ENCODE assay signal across 23 cellular contexts in the genomic region with DNA sequence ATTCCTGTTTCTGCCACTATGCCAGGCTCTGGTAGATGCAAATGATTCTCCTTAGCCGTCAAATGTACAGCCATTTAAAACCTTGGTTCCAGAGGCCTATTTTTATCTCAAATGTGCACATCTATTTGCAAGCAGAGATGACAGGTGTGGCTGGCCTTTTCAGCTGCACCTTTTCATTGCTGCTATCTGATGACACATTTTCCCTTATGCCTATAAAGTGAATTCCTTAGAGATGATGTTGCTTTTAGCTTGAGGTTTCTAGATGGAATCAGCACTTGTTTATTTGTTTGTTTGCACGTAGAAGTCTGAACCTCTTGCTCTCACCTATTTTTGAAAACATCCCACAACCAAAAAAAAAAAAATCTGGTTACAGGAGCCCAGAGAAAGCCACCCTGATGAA.
"Had no signal": no experiment of that assay in that cellular context is flagged by ENCODE, and none has a peak within 500 bp of the region (broad histone marks: within the 10 kb centered on the region; RNA-seq: fewer than 3 reads in every experiment).

No MANE protein-coding gene starts in this region.

- H3K9me3 Mint-ChIP-seq: activated T-cell treated with anti-CD3 and anti-CD28 coated beads, Interleukin-2, amount 50 U/mL, for 4 hours; activated T-helper 2 cell treated with anti-CD3 and anti-CD28 coated beads, Interferon-gamma antibody, Interleukin-2, Interleukin-4, amounts not matched to agents 10 μg/mL and 5 μg/mL and 100 μg/mL, durations not matched to agents 14 hours and 24 hours and 36 hours; type B pancreatic cell; WTC11 had no signal

- H3K4me1 ChIP-seq: adrenal gland, ascending aorta, colonic mucosa, lower lobe of right lung, sigmoid colon, spleen, testis had no signal

- H3K27ac ChIP-seq: adrenal gland, ascending aorta, brain microvascular endothelial cell, colonic mucosa, lower lobe of right lung, sigmoid colon, spleen, testis had no signal

- H3K36me3 ChIP-seq: adrenal gland, ascending aorta, brain microvascular endothelial cell, colonic mucosa, lower lobe of right lung, sigmoid colon, spleen had no signal

- H3K27me3 Mint-ChIP-seq: activated naive CD8-positive, alpha-beta T cell; central memory CD8-positive, alpha-beta T cell; naive thymus-derived CD4-positive, alpha-beta T cell; type B pancreatic cell had no signal

- H3K4me1 Mint-ChIP-seq: central memory CD8-positive, alpha-beta T cell; naive thymus-derived CD4-positive, alpha-beta T cell; neural crest cell; WTC11 had no signal

- DNase-seq: activated CD8-positive, alpha-beta memory T cell treated with anti-CD3 and anti-CD28 coated beads, Interleukin-2, amount 50 U/mL, for 48 hours; activated naive CD4-positive, alpha-beta T cell; activated T-cell treated with anti-CD3 and anti-CD28 coated beads, Interleukin-2, amount 50 U/mL, for 4 hours; adrenal gland; brain microvascular endothelial cell; colonic mucosa; kidney; lower lobe of right lung; naive thymus-derived CD4-positive, alpha-beta T cell; sigmoid colon; spleen; stimulated activated CD4-positive, alpha-beta T cell treated with anti-CD3 and anti-CD28 coated beads, Interleukin-4, amount 100 ng/mL, for 1 hour; stimulated activated naive CD4-positive, alpha-beta T cell; T-helper 9 cell; testis had no signal

- H3K9me3 ChIP-seq: adrenal gland, ascending aorta, colonic mucosa, lower lobe of right lung, sigmoid colon, spleen, testis had no signal

- H3K36me3 Mint-ChIP-seq: activated naive CD8-positive, alpha-beta T cell; type B pancreatic cell; WTC11 had no signal

- H3K4me3 Mint-ChIP-seq: activated naive CD8-positive, alpha-beta T cell; activated T-cell treated with anti-CD3 and anti-CD28 coated beads, Interleukin-2, amount 50 U/mL, for 4 hours; central memory CD8-positive, alpha-beta T cell; naive thymus-derived CD4-positive, alpha-beta T cell; neural crest cell; type B pancreatic cell; WTC11 had no signal

- H3K27ac Mint-ChIP-seq: activated naive CD8-positive, alpha-beta T cell; activated T-helper 2 cell treated with anti-CD3 and anti-CD28 coated beads, Interferon-gamma antibody, Interleukin-2, Interleukin-4, amounts not matched to agents 10 μg/mL and 5 μg/mL and 100 μg/mL, durations not matched to agents 14 hours and 24 hours and 36 hours; naive thymus-derived CD4-positive, alpha-beta T cell; type B pancreatic cell; WTC11 had no signal

- ATAC-seq: activated T-cell treated with anti-CD3 and anti-CD28 coated beads, Interleukin-2, amount 50 U/mL, for 4 hours; left lobe of liver; lower lobe of right lung; naive thymus-derived CD4-positive, alpha-beta T cell; WTC11 had no signal

- FAIRE-seq: kidney had no signal

- H3K27me3 ChIP-seq: adrenal gland, ascending aorta, brain microvascular endothelial cell, colonic mucosa, sigmoid colon, spleen, testis had no signal

- H3K4me3 ChIP-seq: adrenal gland, ascending aorta, colonic mucosa, lower lobe of right lung, sigmoid colon, spleen, testis had no signal
